17 cellular contexts compared by ENCODE assay signal in the genomic region with DNA sequence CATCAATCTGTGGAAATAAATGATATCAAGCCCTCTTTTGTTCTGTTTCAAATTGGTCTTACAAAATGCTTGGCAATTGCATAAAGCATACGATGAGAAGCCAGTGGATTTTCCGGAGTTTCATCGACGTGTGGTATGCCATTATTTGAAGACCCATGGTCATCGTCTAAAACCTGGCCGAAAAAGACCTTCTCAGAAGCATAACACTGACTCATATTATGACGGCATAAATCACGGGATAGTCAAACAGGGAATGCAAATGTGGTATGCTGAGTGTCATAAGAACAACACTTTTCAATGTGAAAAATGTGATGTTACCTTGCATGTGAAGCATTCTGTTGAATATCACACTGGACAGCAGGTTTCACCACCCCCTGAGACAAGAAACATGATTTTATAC.
DNase-seq lines count a peak whose midpoint lies in the region; ATAC-seq and TF ChIP-seq lines count a peak whose summit lies in the region.
"Had no signal": no experiment of that assay in that cellular context is flagged by ENCODE, and none has a peak within 500 bp of the region (broad histone marks: within the 10 kb centered on the region; RNA-seq: fewer than 3 reads in every experiment).

No MANE protein-coding gene starts in this region.

- H3K4me1 ChIP-seq in OCI-LY1 (ENCODE audit: insufficient read depth, low read length, severe bottlenecking): no peaks in the 10 kb centered on the region

- no peak overlapping the region for H3K4me2 ChIP-seq in OCI-LY1 (ENCODE audit: low read length)

- no peak overlapping the region for H3K27ac ChIP-seq in OCI-LY1 (ENCODE audit: low read depth, low read length, poor library complexity, severe bottlenecking)
- H3K27ac ChIP-seq: C4-2B had no signal

- H3K9me2 ChIP-seq in OCI-LY1 (ENCODE audit: low read depth, low read length): no peaks in the 10 kb centered on the region

- no peaks in the 10 kb centered on the region for H3K79me2 ChIP-seq in OCI-LY1 (ENCODE audit: insufficient read depth, low read length)

- TF ChIP-seq CTCF in OCI-LY1 (IDR thresholded peaks at IDR 0.05; ENCODE audit: low read length) (no peak), astrocyte of the cerebellum (IDR thresholded peaks at IDR 0.05; ENCODE audit: low read depth, low read length, missing control alignments) (no peak), fibroblast of villous mesenchyme (IDR thresholded peaks at IDR 0.05; ENCODE audit: insufficient read depth, low read depth, low read length) (no peak)

- no peaks in the 10 kb centered on the region for H4K20me1 ChIP-seq in OCI-LY1 (ENCODE audit: insufficient read depth, low read length)

- H2AFZ ChIP-seq in OCI-LY1 (ENCODE audit: low read length): 0 out of 2 replicates have a peak overlapping the region, but pooled peaks have one; percentile 44

- no peaks in the 10 kb centered on the region for H3F3A ChIP-seq in OCI-LY1 (ENCODE audit: insufficient read depth, low read length)

- H3K4me3 ChIP-seq in OCI-LY1 (ENCODE audit: low read depth, low read length, poor library complexity, severe bottlenecking) (no peak overlapping the region), astrocyte of the cerebellum (ENCODE audit: low read depth, low read length) (no peak overlapping the region), fibroblast of villous mesenchyme (ENCODE audit: low read depth, low read length) (no peak overlapping the region)

- peaks cover 0 to 5% of the 10 kb centered on the region in 2 donors for H3K36me3 Mint-ChIP-seq in activated naive CD4-positive, alpha-beta T cell treated with anti-CD3 and anti-CD28 coated beads, Interleukin-2, amount 50 U/mL, for 72 hours
- H3K36me3 Mint-ChIP-seq: CD4-positive, alpha-beta memory T cell had no signal

- peaks cover 9 to 17% of the 10 kb centered on the region in 2 donors for H3K9me3 Mint-ChIP-seq in activated naive CD4-positive, alpha-beta T cell treated with anti-CD3 and anti-CD28 coated beads, Interleukin-2, amount 50 U/mL, for 72 hours

- no peak for ATAC-seq in activated naive CD4-positive, alpha-beta T cell treated with anti-CD3 and anti-CD28 coated beads, Interleukin-2, amount 50 U/mL, for 72 hours
- ATAC-seq: HepG2 had no signal

- in situ Hi-C loops in astrocyte of the cerebellum (cut with HindIII; ENCODE audit: low sequenced_read_pairs) (no loop called here), KBM-7 (cut with MboI; ENCODE audit: low pct_unique_long_range_greater_than_20kb, low sequenced_read_pairs) (no loop called here)

- no peaks in the 10 kb centered on the region for H3K9me3 ChIP-seq in OCI-LY1 (ENCODE audit: low read length)

- H3K36me3 ChIP-seq in OCI-LY1 (ENCODE audit: insufficient read depth, low read length): no peaks in the 10 kb centered on the region

- no peak overlapping the region for H3K9ac ChIP-seq in OCI-LY1 (ENCODE audit: low read length)

- DNase-seq in ELR (ENCODE audit: low read depth) (peak; percentile 12), astrocyte of the cerebellum (ENCODE audit: low read depth) (peak; percentile 1), fibroblast of villous mesenchyme (ENCODE audit: low read depth) (peak; percentile 3), cortex of kidney (lab: John Stamatoyannopoulos, UW) (no peak), KBM-7 (no peak)
- no peak for DNase-seq in activated naive CD4-positive, alpha-beta T cell treated with anti-CD3 and anti-CD28 coated beads, Interleukin-2, amount 50 U/mL, for 72 hours (ENCODE audit: low spot score in 2 of 2)
- DNase-seq: CD4-positive, alpha-beta memory T cell; DMS153; DMS79 treated with DMSO at 0.1 percent for 48 hours; EL; GDM1; GOT3; H9 had no signal

- no peaks in the 10 kb centered on the region for H3K27me3 ChIP-seq in OCI-LY1 (ENCODE audit: insufficient read depth, low read length)

- no peak overlapping the region for H3K27ac Mint-ChIP-seq in activated naive CD4-positive, alpha-beta T cell treated with anti-CD3 and anti-CD28 coated beads, Interleukin-2, amount 50 U/mL, for 72 hours
- H3K27ac Mint-ChIP-seq: B cell; CD4-positive, alpha-beta memory T cell; H9 had no signal

Comparison
In these comparisons a context has a peak if more than half of its experiments do, and no peak if none do; other contexts are left out.
1. DNase-seq: peak in ELR (single experiment), astrocyte of the cerebellum (single experiment) and fibroblast of villous mesenchyme (single experiment); none in cortex of kidney (single experiment), activated naive CD4-positive, alpha-beta T cell treated with anti-CD3 and anti-CD28 coated beads, Interleukin-2, amount 50 U/mL, for 72 hours (0 of 2) and KBM-7 (single experiment).